Comparison of ENCODE assay signal across 8 cellular contexts in the genomic region with DNA sequence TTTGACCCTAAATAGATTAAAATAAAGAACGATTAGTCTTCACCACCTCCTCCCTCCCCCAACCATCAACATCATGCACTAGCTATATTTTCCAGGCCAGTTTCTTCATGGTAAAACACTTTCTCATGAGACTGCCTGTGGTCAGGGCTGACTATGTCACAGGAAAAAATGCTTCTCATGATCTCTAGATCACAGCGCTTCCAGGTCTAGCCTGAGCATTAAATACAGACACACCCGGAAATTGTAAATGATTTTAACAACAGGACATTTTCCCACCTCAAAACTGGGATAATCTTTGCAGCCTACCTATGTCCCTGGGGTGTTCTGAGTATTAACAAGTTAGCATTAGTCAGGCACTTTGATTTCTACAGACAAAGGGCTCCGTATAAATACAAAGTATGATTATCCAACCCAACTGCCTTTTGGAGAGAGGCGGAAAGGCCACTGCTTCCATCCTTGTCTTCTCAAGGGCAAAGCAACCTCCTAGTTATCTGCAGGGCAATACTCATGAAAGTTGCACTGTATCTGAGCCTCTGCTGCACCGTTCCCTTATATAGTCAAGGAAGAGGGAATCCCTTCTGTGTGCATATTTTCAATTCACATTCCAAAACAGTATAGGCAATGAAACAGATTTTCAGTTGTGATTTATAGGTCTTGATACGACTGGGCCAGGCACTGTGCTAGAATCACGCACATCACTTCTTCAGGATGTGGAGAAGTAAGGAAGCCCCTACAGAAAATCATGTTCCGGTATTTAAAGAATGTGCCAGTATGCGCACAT.
DNase-seq lines count a peak whose midpoint lies in the region; ATAC-seq and TF ChIP-seq lines count a peak whose summit lies in the region.

No MANE protein-coding gene starts in this region.

- CTCF ChIA-PET in activated CD8-positive, alpha-beta memory T cell treated with anti-CD3 and anti-CD28 coated beads, Interleukin-2, amount 10 ng/mL, durations not matched to agents 7 days and 5 days (lab: Charles Lee), result no interaction called here

- no peak for TF ChIP-seq CTCF in thoracic aorta (IDR thresholded peaks at IDR 0.05)

- peaks cover 3% of the 10 kb centered on the region for H3K27me3 Mint-ChIP-seq in activated CD8-positive, alpha-beta memory T cell treated with anti-CD3 and anti-CD28 coated beads, Interleukin-2, amount 10 ng/mL, durations not matched to agents 7 days and 5 days

- H3K27me3 ChIP-seq in thoracic aorta (replicated peaks; ENCODE audit: insufficient read depth), result no peaks in the 10 kb centered on the region

- peak overlapping the region; percentile 82 for H3K27ac Mint-ChIP-seq in activated CD8-positive, alpha-beta memory T cell treated with anti-CD3 and anti-CD28 coated beads, Interleukin-2, amount 10 ng/mL, durations not matched to agents 7 days and 5 days
- peak overlapping the region; percentile 81 to 98 for H3K27ac Mint-ChIP-seq in activated naive CD4-positive, alpha-beta T cell treated with anti-CD3 and anti-CD28 coated beads, Interleukin-2, amount 50 U/mL, for 72 hours

- H3K36me3 Mint-ChIP-seq in activated CD8-positive, alpha-beta memory T cell treated with anti-CD3 and anti-CD28 coated beads, Interleukin-2, amount 10 ng/mL, durations not matched to agents 7 days and 5 days, result peaks cover 10% of the 10 kb centered on the region
- H3K36me3 Mint-ChIP-seq in activated naive CD4-positive, alpha-beta T cell treated with anti-CD3 and anti-CD28 coated beads, Interleukin-2, amount 50 U/mL, for 72 hours, result peaks cover 9 to 22% of the 10 kb centered on the region in 2 donors

- no peaks in the 10 kb centered on the region for H3K9me3 Mint-ChIP-seq in activated CD8-positive, alpha-beta memory T cell treated with anti-CD3 and anti-CD28 coated beads, Interleukin-2, amount 10 ng/mL, durations not matched to agents 7 days and 5 days (ENCODE audit: low read depth)
- no peaks in the 10 kb centered on the region for H3K9me3 Mint-ChIP-seq in activated naive CD4-positive, alpha-beta T cell treated with anti-CD3 and anti-CD28 coated beads, Interleukin-2, amount 50 U/mL, for 72 hours

- peak overlapping the region; percentile 90 for H3K4me3 Mint-ChIP-seq in activated CD8-positive, alpha-beta memory T cell treated with anti-CD3 and anti-CD28 coated beads, Interleukin-2, amount 10 ng/mL, durations not matched to agents 7 days and 5 days

- ATAC-seq in activated CD8-positive, alpha-beta memory T cell treated with anti-CD3 and anti-CD28 coated beads, Interleukin-2, amount 10 ng/mL, durations not matched to agents 7 days and 5 days, result peak; percentile 37
- peak; percentile 65 to 73 for ATAC-seq in activated naive CD4-positive, alpha-beta T cell treated with anti-CD3 and anti-CD28 coated beads, Interleukin-2, amount 50 U/mL, for 72 hours
- ATAC-seq in thoracic aorta (ENCODE audit: insufficient number of reproducible peaks, low FRiP score, low read depth) (no peak), HG03469 (IDR thresholded peaks at IDR 0.05; ENCODE audit: unreplicated experiment) (no peak), GM18909 (IDR thresholded peaks at IDR 0.05; ENCODE audit: poor library complexity, unreplicated experiment) (no peak)

- peaks cover 38 to 55% of the 10 kb centered on the region in 2 donors for H3K4me1 ChIP-seq in thoracic aorta (ENCODE audit: control insufficient read depth in 1 of 2, low read depth in 2 of 2)

- H3K9me3 ChIP-seq in thoracic aorta, result no peaks in the 10 kb centered on the region

- DNase-seq in activated CD8-positive, alpha-beta memory T cell treated with anti-CD3 and anti-CD28 coated beads, Interleukin-2, amount 10 ng/mL, durations not matched to agents 7 days and 5 days, result peak; percentile 57
- no peak for DNase-seq in activated CD8-positive, alpha-beta memory T cell treated with anti-CD3 and anti-CD28 coated beads for 24 hours
- no peak for DNase-seq in activated naive CD4-positive, alpha-beta T cell treated with anti-CD3 and anti-CD28 coated beads, Interleukin-2, amount 50 U/mL, for 72 hours (ENCODE audit: low spot score in 2 of 2)
- peak; percentile 64 for DNase-seq in kidney tubule cell (ENCODE audit: low spot score)
- no peak for DNase-seq in thoracic aorta (ENCODE audit: low spot score)
- no peak for DNase-seq in NCI-H1092 treated with DMSO at 0.1 percent for 48 hours (lab: John Stamatoyannopoulos, UW)

- no peaks in the 10 kb centered on the region for H3K36me3 ChIP-seq in thoracic aorta

- peak overlapping the region; percentile 92 to 93 for H3K27ac ChIP-seq in thoracic aorta

- H3K4me1 Mint-ChIP-seq in activated CD8-positive, alpha-beta memory T cell treated with anti-CD3 and anti-CD28 coated beads, Interleukin-2, amount 10 ng/mL, durations not matched to agents 7 days and 5 days, result peaks cover 60% of the 10 kb centered on the region

- peak overlapping the region; percentile 79 for H3K4me3 ChIP-seq in thoracic aorta

Comparison
In these comparisons a context has a peak if more than half of its experiments do, and no peak if none do; other contexts are left out.
1. DNase-seq: peak in activated CD8-positive, alpha-beta memory T cell treated with anti-CD3 and anti-CD28 coated beads, Interleukin-2, amount 10 ng/mL, durations not matched to agents 7 days and 5 days (single experiment) and kidney tubule cell (single experiment); none in activated CD8-positive, alpha-beta memory T cell treated with anti-CD3 and anti-CD28 coated beads for 24 hours (single experiment), activated naive CD4-positive, alpha-beta T cell treated with anti-CD3 and anti-CD28 coated beads, Interleukin-2, amount 50 U/mL, for 72 hours (0 of 2), thoracic aorta (single experiment) and NCI-H1092 treated with DMSO at 0.1 percent for 48 hours (single experiment).
2. ATAC-seq: peak in activated CD8-positive, alpha-beta memory T cell treated with anti-CD3 and anti-CD28 coated beads, Interleukin-2, amount 10 ng/mL, durations not matched to agents 7 days and 5 days (single experiment) and activated naive CD4-positive, alpha-beta T cell treated with anti-CD3 and anti-CD28 coated beads, Interleukin-2, amount 50 U/mL, for 72 hours (2 of 2); none in thoracic aorta (single experiment), HG03469 (single experiment) and GM18909 (single experiment).